8 cellular contexts compared by ENCODE assay signal in genomic region chr9:128127990-128128835, GRCh38. TPM values are rescaled to one million over a fixed set of nuclear protein-coding genes. Genes with fewer than 3 reads are reported as not detected.
DNase-seq lines count a peak whose midpoint lies in the region; ATAC-seq and TF ChIP-seq lines count a peak whose summit lies in the region.

No MANE protein-coding gene starts in this region.

- TF ChIP-seq CTCF in AG04450 (IDR thresholded peaks at IDR 0.05; ENCODE audit: low read depth, low read length) = no peak

- peak; percentile 58 for ATAC-seq in HG03196 (IDR thresholded peaks at IDR 0.05; ENCODE audit: unreplicated experiment)

- peaks cover 3% of the 10 kb centered on the region; the same call in 1 of the 2 replicates for H3K9me3 ChIP-seq in AG04450 (ENCODE audit: control insufficient read depth, insufficient read depth, low read length)

- peaks cover 4% of the 10 kb centered on the region for H3K27me3 ChIP-seq in AG04450 (ENCODE audit: control insufficient read depth, insufficient read depth, low read length)

- DNase-seq in AG04450 (ENCODE audit: low read depth, low spot score) = peak; percentile 77
- DNase-seq in NCI-H2227 treated with DMSO at 0.1 percent for 48 hours (lab: John Stamatoyannopoulos, UW) = peak; percentile 80
- peak; percentile 81 to 89 (median 83) for DNase-seq in activated CD4-positive, CD25-positive, alpha-beta regulatory T cell (lab: John Stamatoyannopoulos, UW)
- DNase-seq in caudate nucleus (lab: John Stamatoyannopoulos, UW) = peak in 60 of 61 donors; percentile 44 to 97 (median 88)
- peak; percentile 89 for DNase-seq in iris pigment epithelial cell (ENCODE audit: low read depth)
- peak; percentile 67 to 73 for DNase-seq in stimulated activated CD4-positive, alpha-beta T cell treated with anti-CD3 and anti-CD28 coated beads, Interleukin-12 subunit alpha, Interleukin-12 subunit beta, amount 100 ng/mL, for 24 hours (ENCODE audit: low read depth in 2 of 2)

- in situ Hi-C loops in GM18951 (cut with MboI; ENCODE audit: low sequenced_read_pairs, unreplicated experiment) = no loop called here

- H3K27ac ChIP-seq in AG04450 (ENCODE audit: low read depth, low read length) (peak overlapping the region; percentile 92), caudate nucleus (ENCODE audit: low read depth, low read length) (peak overlapping the region; percentile 100)

- POLR2A ChIA-PET in AG04450 (lab: Yijun Ruan, JAX) = interaction anchor here (0.6 to 1.0 kb wide), 7 partner anchors 8 to 61 kb away, joined by 3 to 6 read pairs (median 4); partner anchors contain the start of gene NAIF1

- peak overlapping the region; percentile 90 for H3K4me3 ChIP-seq in AG04450 (ENCODE audit: low read depth, low read length)

- TF ChIP-seq POLR2A in GM18951 (IDR thresholded peaks at IDR 0.05; ENCODE audit: extremely low read depth, insufficient read depth, insufficient read length) = peak; percentile 66

- CTCF ChIA-PET in AG04450 (lab: Charles Lee) = interaction anchor here (0.9 to 4.0 kb wide), 4 partner anchors 9 to 186 kb away, joined by 3 to 53 read pairs (median 6); partner anchors contain the start of gene BBLN

RNA-seq across cellular contexts. Expression of gene PTGES2, which starts 0.7 kb away (rescaled TPM):
- 56.3 and 75.2 TPM in 2 replicates for polyA plus RNA-seq in AG04450 (2011; rRNA removed)
- polyA minus RNA-seq in AG04450 (2011; rRNA and poly(A)+ RNA removed) = 50.5 and 68.7 TPM in 2 replicates

RNA-seq across cellular contexts. Expression of gene LCN2, which starts 21.0 kb away (rescaled TPM):
- not detected in 2 replicates for polyA plus RNA-seq in AG04450 (2011; rRNA removed)
- polyA minus RNA-seq in AG04450 (2011; rRNA and poly(A)+ RNA removed) = not detected in 2 replicates

RNA-seq across cellular contexts. Expression of gene BBLN, which starts 31.9 kb away (rescaled TPM):
- 48.1 and 64.2 TPM in 2 replicates for polyA plus RNA-seq in AG04450 (2011; rRNA removed)
- polyA minus RNA-seq in AG04450 (2011; rRNA and poly(A)+ RNA removed) = 15.2 and 16.8 TPM in 2 replicates

Comparison
In these comparisons a context has a peak if more than half of its experiments do, and no peak if none do; other contexts are left out.
1. Peak in every context shown above with its lines: DNase-seq, ATAC-seq, H3K4me3 ChIP-seq and H3K27ac ChIP-seq.